1 cellular context compared by ENCODE assay signal in the genomic region with DNA sequence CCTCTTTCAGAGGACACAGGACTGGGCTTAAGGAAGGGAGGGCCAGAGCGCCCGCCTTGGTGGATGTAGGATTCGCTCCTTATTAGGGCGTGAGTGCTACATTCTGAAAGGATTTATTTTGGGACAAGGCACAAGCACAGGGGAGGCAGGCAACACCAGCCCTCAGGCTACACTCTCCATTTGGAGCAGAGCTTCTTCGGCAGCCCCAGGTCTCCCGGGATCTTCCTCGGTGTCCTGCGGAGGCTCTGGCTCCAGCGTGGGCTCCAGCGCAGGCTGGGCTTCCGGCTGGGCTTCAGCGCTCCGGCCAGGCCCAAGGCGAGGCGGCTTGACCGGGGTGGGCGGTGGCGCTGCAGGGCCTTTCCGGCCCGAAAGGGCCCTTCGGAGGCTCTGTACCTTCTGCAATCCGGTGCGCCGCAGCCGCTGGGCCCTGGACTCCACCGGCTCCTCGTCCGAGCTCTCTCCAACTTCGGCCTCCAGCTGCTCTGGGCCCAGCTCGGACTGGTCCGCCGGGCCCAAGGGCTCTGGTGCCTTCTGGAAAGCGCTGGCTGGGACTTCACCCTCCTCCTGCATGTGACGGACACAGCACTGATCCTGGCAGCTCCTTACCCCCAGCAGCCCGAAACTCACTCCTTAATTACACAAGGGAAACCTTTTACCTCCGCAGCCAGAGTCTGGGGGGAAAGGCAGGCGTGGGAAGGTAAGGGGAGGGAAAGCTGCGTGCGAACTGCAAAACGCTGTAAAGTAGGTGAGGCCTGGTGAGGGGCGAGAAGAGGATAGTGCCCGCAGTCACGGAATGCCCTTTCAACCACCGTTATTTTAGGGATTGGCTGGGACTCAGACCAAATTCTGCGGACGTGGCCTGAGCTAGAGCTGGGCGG.
TF ChIP-seq lines count a peak whose summit lies in the region.

No MANE protein-coding gene starts in this region.

TF ChIP-seq in SK-N-SH, 30 proteins besides CTCF, POLR2A, EP300 and RAD21 (continued from another document):
- TF ChIP-seq REST (IDR thresholded peaks at IDR 0.05; ENCODE audit: low read depth, low read length) (no peak), TEAD4 (IDR thresholded peaks at IDR 0.05; ENCODE audit: borderline replicate concordance, insufficient read depth) (no peak), SIN3A (IDR thresholded peaks at IDR 0.05; ENCODE audit: borderline replicate concordance, low read depth, low read length) (no peak), JUND (IDR thresholded peaks at IDR 0.05) (no peak), RFX5 (IDR thresholded peaks at IDR 0.05; ENCODE audit: low read length) (no peak), GATA2 (CRISPR knock-in tag; IDR thresholded peaks at IDR 0.05) (no peak), ZBTB33 (IDR thresholded peaks at IDR 0.05; ENCODE audit: borderline replicate concordance, low read depth) (no peak)
- TF ChIP-seq, protein P1, sequence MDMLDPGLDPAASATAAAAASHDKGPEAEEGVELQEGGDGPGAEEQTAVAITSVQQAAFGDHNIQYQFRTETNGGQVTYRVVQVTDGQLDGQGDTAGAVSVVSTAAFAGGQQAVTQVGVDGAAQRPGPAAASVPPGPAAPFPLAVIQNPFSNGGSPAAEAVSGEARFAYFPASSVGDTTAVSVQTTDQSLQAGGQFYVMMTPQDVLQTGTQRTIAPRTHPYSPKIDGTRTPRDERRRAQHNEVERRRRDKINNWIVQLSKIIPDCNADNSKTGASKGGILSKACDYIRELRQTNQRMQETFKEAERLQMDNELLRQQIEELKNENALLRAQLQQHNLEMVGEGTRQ (IDR thresholded peaks at IDR 0.05; ENCODE audit: borderline replicate concordance, low read depth, low read length): no peak
